ENCODE assay signal across 8 cellular contexts in genomic region chr9:122125158-122125890, GRCh38. TPM values are rescaled to one million over a fixed set of nuclear protein-coding genes. Genes with fewer than 3 reads are reported as not detected.
DNase-seq lines count a peak whose midpoint lies in the region; ATAC-seq and TF ChIP-seq lines count a peak whose summit lies in the region.

No MANE protein-coding gene starts in this region.

- no peak for ATAC-seq in HG02973 (IDR thresholded peaks at IDR 0.05; ENCODE audit: unreplicated experiment)

- peaks cover 20% of the 10 kb centered on the region for H3K27me3 ChIP-seq in left ventricle myocardium inferior (ENCODE audit: low read depth)

- H3K36me3 Mint-ChIP-seq in T-helper 2 cell treated with Interferon-gamma antibody and Interleukin-4, amounts not matched to agents 5 μg/mL and 100 μg/mL, for 36 hours (ENCODE audit: low read depth) = no peaks in the 10 kb centered on the region

- peaks cover 8% of the 10 kb centered on the region for H3K4me1 Mint-ChIP-seq in T-helper 2 cell treated with Interferon-gamma antibody and Interleukin-4, amounts not matched to agents 5 μg/mL and 100 μg/mL, for 36 hours (ENCODE audit: low read depth)

- H3K27me3 Mint-ChIP-seq in T-helper 2 cell treated with Interferon-gamma antibody and Interleukin-4, amounts not matched to agents 5 μg/mL and 100 μg/mL, for 36 hours (ENCODE audit: low read depth) = peaks cover 37% of the 10 kb centered on the region

- peaks cover 42% of the 10 kb centered on the region for H3K4me1 ChIP-seq in left ventricle myocardium inferior

- DNase-seq in Caki2 (ENCODE audit: low read depth) (peak; percentile 49), H4 (ENCODE audit: low spot score) (peak; percentile 59), NCI-H128 (lab: John Stamatoyannopoulos, UW; ENCODE audit: unreplicated experiment) (peak; percentile 48), amniotic stem cell (lab: John Stamatoyannopoulos, UW) (peak; percentile 40), left ventricle myocardium inferior (peak; percentile 80), retina (peak; percentile 91)
- peak; percentile 65 for DNase-seq in T-helper 2 cell treated with Interferon-gamma antibody and Interleukin-4, amounts not matched to agents 5 μg/mL and 100 μg/mL, for 36 hours (ENCODE audit: low spot score)

- TF ChIP-seq CTCF in left ventricle myocardium inferior (IDR thresholded peaks at IDR 0.05; ENCODE audit: borderline replicate concordance) = peak; percentile 96

- no peaks in the 10 kb centered on the region for H3K36me3 ChIP-seq in left ventricle myocardium inferior

- no peaks in the 10 kb centered on the region for H3K9me3 Mint-ChIP-seq in T-helper 2 cell treated with Interferon-gamma antibody and Interleukin-4, amounts not matched to agents 5 μg/mL and 100 μg/mL, for 36 hours

- peak overlapping the region; percentile 44 for H3K27ac ChIP-seq in left ventricle myocardium inferior (replicated peaks)

- intact Hi-C loops in left ventricle myocardium inferior (cut with micrococcal nuclease) = loop anchor here (1.0 to 10.0 kb wide), 2 partner anchors 225 to 329 kb away; no protein-coding TSS in a partner anchor

- in situ Hi-C loops in Caki2 (cut with HindIII; ENCODE audit: low pct_unique_long_range_greater_than_20kb, low sequenced_read_pairs) = no loop called here

- no peak overlapping the region for H3K27ac Mint-ChIP-seq in T-helper 2 cell treated with Interferon-gamma antibody and Interleukin-4, amounts not matched to agents 5 μg/mL and 100 μg/mL, for 36 hours

- H3K4me3 ChIP-seq in left ventricle myocardium inferior = no peak overlapping the region

- H3K4me3 Mint-ChIP-seq in T-helper 2 cell treated with Interferon-gamma antibody and Interleukin-4, amounts not matched to agents 5 μg/mL and 100 μg/mL, for 36 hours = peak overlapping the region; percentile 9

- no peaks in the 10 kb centered on the region for H3K9me3 ChIP-seq in left ventricle myocardium inferior (replicated peaks)

RNA-seq across cellular contexts. Expression of gene TTLL11, which starts 32.2 kb away (rescaled TPM):
- 1.7 TPM in 1 of 2 replicates, not detected in the other for total RNA-seq in Caki2 (2014; rRNA removed; shearing (Covaris generic); ENCODE audit: low replicate concordance)
- 1.2 and 2.0 TPM in 2 replicates for total RNA-seq in H4 (2014; rRNA removed; shearing (Covaris generic))
- 7.3 TPM for total RNA-seq in left ventricle myocardium inferior

RNA-seq across cellular contexts. Expression of gene NDUFA8, which starts 34.3 kb away (rescaled TPM):
- total RNA-seq in Caki2 (2014; rRNA removed; shearing (Covaris generic); ENCODE audit: low replicate concordance) = 65.8 and 78.0 TPM in 2 replicates
- 69.3 and 88.0 TPM in 2 replicates for total RNA-seq in H4 (2014; rRNA removed; shearing (Covaris generic))
- 311 TPM for total RNA-seq in left ventricle myocardium inferior

RNA-seq across cellular contexts. Expression of gene MORN5, which starts 34.4 kb away (rescaled TPM):
- not detected in 2 replicates for total RNA-seq in Caki2 (2014; rRNA removed; shearing (Covaris generic); ENCODE audit: low replicate concordance)
- not detected in 2 replicates for total RNA-seq in H4 (2014; rRNA removed; shearing (Covaris generic))
- not detected for total RNA-seq in left ventricle myocardium inferior

Comparison
In these comparisons a context has a peak if more than half of its experiments do, and no peak if none do; other contexts are left out.
1. DNase-seq: peak in every context shown above with its lines; median percentile 91 in retina; 80 in left ventricle myocardium inferior; 65 in T-helper 2 cell treated with Interferon-gamma antibody and Interleukin-4, amounts not matched to agents 5 μg/mL and 100 μg/mL, for 36 hours; 59 in H4; 49 in Caki2; 48 in NCI-H128; 40 in amniotic stem cell.